In the genomic region with DNA sequence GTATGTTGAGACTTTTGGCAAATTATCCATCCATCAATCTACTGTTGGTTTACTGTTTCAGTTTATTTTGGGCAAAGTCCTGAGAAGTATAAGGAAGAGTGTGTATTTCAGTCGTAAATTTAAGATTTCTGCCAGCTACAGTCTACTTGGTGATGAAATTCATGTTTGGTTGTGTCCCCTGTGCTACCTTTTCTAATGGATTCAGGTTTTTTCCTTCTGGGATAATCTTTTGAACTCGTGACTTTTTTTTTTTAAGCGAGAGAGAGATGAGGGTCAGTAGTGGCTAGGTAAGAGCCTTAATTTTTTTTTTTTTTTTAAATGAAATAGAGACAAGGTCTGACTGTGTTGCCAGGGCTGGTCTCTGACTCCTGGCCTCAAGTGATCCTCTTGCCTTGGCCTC, we compare ENCODE assay signal across 8 cellular contexts. TPM values are rescaled to one million over a fixed set of nuclear protein-coding genes. Genes with fewer than 3 reads are reported as not detected.
DNase-seq lines count a peak whose midpoint lies in the region; ATAC-seq and TF ChIP-seq lines count a peak whose summit lies in the region.

No MANE protein-coding gene starts in this region.

- no peaks in the 10 kb centered on the region for H3K9me3 Mint-ChIP-seq in activated B cell treated with CpG ODN at 0.5 μM for 24 hours

- 46% methylated on average over 3 of the region's 3 CpGs for WGBS in right cardiac atrium

- H3K27ac ChIP-seq in right cardiac atrium (ENCODE audit: low read length) (no peak overlapping the region), skin epidermis (peak overlapping the region in 16 of 21 experiments; percentile 47 to 99 (median 94))

- 0 out of 2 replicates have a peak, but pooled peaks cover 3% of the 10 kb centered on the region for H3K36me3 ChIP-seq in HAP-1 (replicated peaks)

- H3K27ac Mint-ChIP-seq in activated B cell treated with CpG ODN at 0.5 μM for 24 hours: peak overlapping the region; percentile 88

- CTCF ChIA-PET in activated B cell treated with CpG ODN at 0.5 μM for 24 hours (lab: Charles Lee): no interaction called here

- H3K4me3 Mint-ChIP-seq in activated B cell treated with CpG ODN at 0.5 μM for 24 hours: peak overlapping the region; percentile 96

- no peak for TF ChIP-seq CTCF in activated B cell treated with CpG ODN at 0.5 μM for 24 hours (IDR thresholded peaks at IDR 0.05)

- intact Hi-C loops in activated B cell treated with CpG ODN at 0.5 μM for 24 hours (cut with micrococcal nuclease): loop anchor here (5.0 kb wide), 1 partner anchor 174 kb away; a partner anchor contains a TSS
- intact Hi-C loops in right cardiac atrium (cut with DNase I): no loop called here

- ATAC-seq in activated B cell treated with CpG ODN at 0.5 μM for 24 hours (ENCODE audit: low read depth) (no peak), right cardiac atrium (no peak), HG02840 (IDR thresholded peaks at IDR 0.05; ENCODE audit: low FRiP score, unreplicated experiment) (no peak)

- H3K4me1 Mint-ChIP-seq in activated B cell treated with CpG ODN at 0.5 μM for 24 hours: peaks cover 41% of the 10 kb centered on the region

- H3K4me1 ChIP-seq in HAP-1 (peaks cover 4% of the 10 kb centered on the region), right cardiac atrium (ENCODE audit: control insufficient read depth, insufficient read depth, low read length) (peaks cover 2% of the 10 kb centered on the region)

- H3K27me3 Mint-ChIP-seq in activated B cell treated with CpG ODN at 0.5 μM for 24 hours: no peaks in the 10 kb centered on the region

- POLR2A ChIA-PET in activated B cell treated with CpG ODN at 0.5 μM for 24 hours (lab: Charles Lee): interaction anchor here (1.8 kb wide), 1 partner anchor 175 kb away, joined by 8 read pairs; a partner anchor contains a TSS

- in situ Hi-C loops in HAP-1 (cut with MboI; ENCODE audit: low sequenced_read_pairs): no loop called here

- H3K9me3 ChIP-seq in HAP-1: no peaks in the 10 kb centered on the region
- no peaks in the 10 kb centered on the region for H3K9me3 ChIP-seq in right cardiac atrium (ENCODE audit: control insufficient read depth, low read length)

- DNase-seq in HAP-1 (ENCODE audit: low spot score in 2 of 2): no peak
- DNase-seq in activated B cell treated with CpG ODN at 0.5 μM for 24 hours: no peak
- no peak for DNase-seq in right cardiac atrium
- DNase-seq in GDM1 (lab: John Stamatoyannopoulos, UW): no peak
- DNase-seq in activated gamma-delta T cell (lab: John Stamatoyannopoulos, UW): no peak
- DNase-seq in NCI-H1105 treated with DMSO at 0.1 percent for 48 hours (lab: John Stamatoyannopoulos, UW): no peak

- H3K4me3 ChIP-seq in HAP-1 (peak overlapping the region; percentile 90), right cardiac atrium (ENCODE audit: low read length) (peak overlapping the region; percentile 87), skin epidermis (peak overlapping the region; percentile 68 to 91 (median 80))

- no peaks in the 10 kb centered on the region for H3K27me3 ChIP-seq in HAP-1 (ENCODE audit: low read depth)
- H3K27me3 ChIP-seq in right cardiac atrium (ENCODE audit: control insufficient read depth, insufficient read depth): no peaks in the 10 kb centered on the region

- peaks cover 10% of the 10 kb centered on the region for H3K36me3 Mint-ChIP-seq in activated B cell treated with CpG ODN at 0.5 μM for 24 hours (ENCODE audit: low read depth)

RNA-seq across cellular contexts. Expression of a gene that starts 0.8 kb away (rescaled TPM):
- 0.54 and 1.0 TPM in 2 replicates for total RNA-seq in activated B cell treated with CpG ODN at 0.5 μM for 24 hours
- total RNA-seq in right cardiac atrium: 1 to 10 TPM in 1 of 4 donors, under 1 TPM in 1, not detected in 2; 0.15 to 1.0 TPM
- 0.16 TPM for polyA plus RNA-seq in right cardiac atrium

RNA-seq across cellular contexts. Expression of a gene that starts 1.1 kb away (rescaled TPM):
- total RNA-seq in activated B cell treated with CpG ODN at 0.5 μM for 24 hours: 10.7 and 11.1 TPM in 2 replicates
- 1 to 10 TPM; 6.4 to 9.2 (median 7.7) TPM for total RNA-seq in right cardiac atrium
- polyA plus RNA-seq in right cardiac atrium: 4.6 TPM
